Comparison of ENCODE assay signal across 29 cellular contexts in genomic region chr17:4548721-4549531, GRCh38. TPM values are rescaled to one million over a fixed set of nuclear protein-coding genes. Genes with fewer than 3 reads are reported as not detected.
DNase-seq lines count a peak whose midpoint lies in the region; ATAC-seq and TF ChIP-seq lines count a peak whose summit lies in the region.
"Had no signal": no experiment of that assay in that cellular context is flagged by ENCODE, and none has a peak within 500 bp of the region (broad histone marks: within the 10 kb centered on the region; RNA-seq: fewer than 3 reads in every experiment).

No MANE protein-coding gene starts in this region.

- H3K4me1 ChIP-seq in heart left ventricle, result peaks cover 0 to 5% (median 2%) of the 10 kb centered on the region in 12 donors
- H3K4me1 ChIP-seq in Karpas-422 (ENCODE audit: low read length), result peaks cover 8% of the 10 kb centered on the region
- H3K4me1 ChIP-seq in foreskin keratinocyte, result peaks cover 6% of the 10 kb centered on the region

- no peak overlapping the region for H2AFZ ChIP-seq in Karpas-422 (ENCODE audit: low read length)
- H2AFZ ChIP-seq: GM23338 had no signal

- DNase-seq in heart left ventricle (peak in 3 of 5 donors; percentile 16 to 51 (median 25)), Right ventricle myocardium inferior (ENCODE audit: missing footprints) (no peak), Karpas-422 (peak; percentile 36), foreskin keratinocyte (peak; percentile 79 to 92), ureter (ENCODE audit: low spot score) (no peak), activated T-cell treated with anti-CD3 and anti-CD28 coated beads for 4 hours (no peak)
- no peak for DNase-seq in stimulated activated effector memory CD8-positive, alpha-beta T cell treated with anti-CD3 and anti-CD28 coated beads, Interleukin-12 subunit alpha, Interleukin-12 subunit beta, amount 100 ng/mL, for 72 hours (ENCODE audit: low spot score in 2 of 2)
- DNase-seq in activated CD4-positive, CD25-positive, alpha-beta regulatory T cell (lab: John Stamatoyannopoulos, UW), result no peak
- DNase-seq: activated B cell treated with CpG ODN at 0.5 μM for 24 hours; activated CD8-positive, alpha-beta T cell treated with anti-CD3 and anti-CD28 coated beads, Interleukin-2, amount 10 ng/mL, durations not matched to agents 7 days and 5 days; activated naive CD4-positive, alpha-beta T cell treated with Interleukin-2 at 50 U/mL for 16 hours; activated T-cell treated with anti-CD3 and anti-CD28 coated beads, Interleukin-2, amount 50 U/mL, for 24 hours; anterior cingulate cortex; caudate nucleus; dorsolateral prefrontal cortex; foreskin fibroblast; hypothalamus; NCI-H2227 treated with DMSO at 0.1 percent for 48 hours; NK-92 treated with Interleukin-12 subunit alpha and Interleukin-12 subunit beta, amount 100 ng/mL, for 24 hours; occipital lobe had no signal

- no peaks in the 10 kb centered on the region for H3K9me3 Mint-ChIP-seq in stimulated activated effector memory CD8-positive, alpha-beta T cell treated with anti-CD3 and anti-CD28 coated beads, Interleukin-12 subunit alpha, Interleukin-12 subunit beta, amount 100 ng/mL, for 72 hours
- H3K9me3 Mint-ChIP-seq: activated B cell treated with CpG ODN at 0.5 μM for 24 hours; activated T-cell treated with anti-CD3 and anti-CD28 coated beads, Interleukin-2, amount 50 U/mL, for 24 hours; GM23338; T-helper 2 cell treated with Interferon-gamma antibody and Interleukin-4, amounts not matched to agents 5 μg/mL and 100 μg/mL, for 36 hours had no signal

- H3K4me3 ChIP-seq in heart left ventricle, result no peak overlapping the region
- no peak overlapping the region for H3K4me3 ChIP-seq in Karpas-422 (ENCODE audit: low read length)
- H3K4me3 ChIP-seq: BLaER1 treated with 17β-estradiol and CSF1 and Interleukin-3, amounts not matched to agents 10 nM and 100 nM; dorsolateral prefrontal cortex; GM23338; Peyer's patch; right atrium auricular region; vagina had no signal

- H3K4me1 Mint-ChIP-seq in stimulated activated effector memory CD8-positive, alpha-beta T cell treated with anti-CD3 and anti-CD28 coated beads, Interleukin-12 subunit alpha, Interleukin-12 subunit beta, amount 100 ng/mL, for 72 hours, result peaks cover 4% of the 10 kb centered on the region

- intact Hi-C loops in heart left ventricle (cut with DNase I), result loop anchor here in 1 of 10 donors (10.0 kb wide), 1 partner anchor 124 kb away; no protein-coding TSS in a partner anchor
- intact Hi-C loops in Right ventricle myocardium inferior (cut with DNase I), result no loop called here

- H3K36me3 Mint-ChIP-seq in stimulated activated effector memory CD8-positive, alpha-beta T cell treated with anti-CD3 and anti-CD28 coated beads, Interleukin-12 subunit alpha, Interleukin-12 subunit beta, amount 100 ng/mL, for 72 hours, result peaks cover 93% of the 10 kb centered on the region

- no peak overlapping the region for H3K9ac ChIP-seq in Karpas-422 (ENCODE audit: low read length)
- H3K9ac ChIP-seq: BLaER1 treated with 17β-estradiol and CSF1 and Interleukin-3, amounts not matched to agents 10 nM and 100 nM had no signal

- H3K27ac Mint-ChIP-seq in stimulated activated effector memory CD8-positive, alpha-beta T cell treated with anti-CD3 and anti-CD28 coated beads, Interleukin-12 subunit alpha, Interleukin-12 subunit beta, amount 100 ng/mL, for 72 hours, result peak overlapping the region; percentile 43
- H3K27ac Mint-ChIP-seq: activated B cell treated with CpG ODN at 0.5 μM for 24 hours; activated CD8-positive, alpha-beta T cell treated with anti-CD3 and anti-CD28 coated beads, Interleukin-2, amount 10 ng/mL, durations not matched to agents 7 days and 5 days; activated T-cell treated with anti-CD3 and anti-CD28 coated beads, Interleukin-2, amount 50 U/mL, for 24 hours; GM23338; T-helper 2 cell treated with Interferon-gamma antibody and Interleukin-4, amounts not matched to agents 5 μg/mL and 100 μg/mL, for 36 hours had no signal

- no peak overlapping the region for H3K4me3 Mint-ChIP-seq in stimulated activated effector memory CD8-positive, alpha-beta T cell treated with anti-CD3 and anti-CD28 coated beads, Interleukin-12 subunit alpha, Interleukin-12 subunit beta, amount 100 ng/mL, for 72 hours
- H3K4me3 Mint-ChIP-seq: activated B cell treated with CpG ODN at 0.5 μM for 24 hours; activated CD8-positive, alpha-beta T cell treated with anti-CD3 and anti-CD28 coated beads, Interleukin-2, amount 10 ng/mL, durations not matched to agents 7 days and 5 days; activated T-cell treated with anti-CD3 and anti-CD28 coated beads, Interleukin-2, amount 50 U/mL, for 24 hours; GM23338; T-helper 2 cell treated with Interferon-gamma antibody and Interleukin-4, amounts not matched to agents 5 μg/mL and 100 μg/mL, for 36 hours had no signal

- H3K36me3 ChIP-seq in heart left ventricle (peaks cover 0 to 92% (median 87%) of the 10 kb centered on the region in 9 donors), Karpas-422 (ENCODE audit: insufficient read depth, low read length) (peaks cover 33% of the 10 kb centered on the region)

- H3K27ac ChIP-seq in heart left ventricle (no peak overlapping the region), Karpas-422 (ENCODE audit: low read length) (no peak overlapping the region), foreskin keratinocyte (no peak overlapping the region)
- H3K27ac ChIP-seq: BLaER1 treated with 17β-estradiol and CSF1 and Interleukin-3, amounts not matched to agents 10 nM and 100 nM; dorsolateral prefrontal cortex; Peyer's patch; right atrium auricular region; vagina had no signal

- H3K9me3 ChIP-seq in heart left ventricle (no peaks in the 10 kb centered on the region), Karpas-422 (ENCODE audit: low read length) (no peaks in the 10 kb centered on the region)
- H3K9me3 ChIP-seq: BLaER1 treated with 17β-estradiol and CSF1 and Interleukin-3, amounts not matched to agents 10 nM and 100 nM; Peyer's patch; right atrium auricular region; vagina had no signal

- no peak for ATAC-seq in heart left ventricle
- no peak for ATAC-seq in Right ventricle myocardium inferior
- peak; percentile 80 for ATAC-seq in foreskin keratinocyte
- no peak for ATAC-seq in stimulated activated effector memory CD8-positive, alpha-beta T cell treated with anti-CD3 and anti-CD28 coated beads, Interleukin-12 subunit alpha, Interleukin-12 subunit beta, amount 100 ng/mL, for 72 hours
- ATAC-seq: activated CD8-positive, alpha-beta T cell treated with anti-CD3 and anti-CD28 coated beads, Interleukin-2, amount 10 ng/mL, durations not matched to agents 7 days and 5 days; GM23338 had no signal

- no peak overlapping the region for H3K4me2 ChIP-seq in Karpas-422 (ENCODE audit: low read depth, low read length, poor library complexity, severe bottlenecking)
- H3K4me2 ChIP-seq: BLaER1 treated with 17β-estradiol and CSF1 and Interleukin-3, amounts not matched to agents 10 nM and 100 nM; GM23338 had no signal

- no peak for TF ChIP-seq POLR2A in heart left ventricle (IDR thresholded peaks at IDR 0.05)

- H3K27me3 ChIP-seq in heart left ventricle (no peaks in the 10 kb centered on the region), Karpas-422 (ENCODE audit: low read length) (no peaks in the 10 kb centered on the region), foreskin keratinocyte (no peaks in the 10 kb centered on the region)
- H3K27me3 ChIP-seq: BLaER1 treated with 17β-estradiol and CSF1 and Interleukin-3, amounts not matched to agents 10 nM and 100 nM; dorsolateral prefrontal cortex; Peyer's patch; right atrium auricular region; vagina had no signal

- peaks cover 19% of the 10 kb centered on the region for H3K79me2 ChIP-seq in Karpas-422 (ENCODE audit: low read length)

- no peaks in the 10 kb centered on the region for H3K9me2 ChIP-seq in Karpas-422 (replicated peaks; ENCODE audit: insufficient read depth, low read length)

- H4K20me1 ChIP-seq in Karpas-422 (ENCODE audit: insufficient read depth, low read depth, low read length), result peaks cover 24% of the 10 kb centered on the region

- WGBS in heart left ventricle, 4 donors, result 86 to 91% (median 88%) methylated on average over 15 to 24 of the region's 24 CpGs

- TF ChIP-seq CTCF in heart left ventricle (IDR thresholded peaks at IDR 0.05) (no peak), foreskin keratinocyte (conservative IDR thresholded peaks at IDR 0.05) (no peak)

RNA-seq across cellular contexts. Expression of gene MYBBP1A, which starts 6.3 kb away (rescaled TPM):
- total RNA-seq in heart left ventricle, result 10 to 100 TPM; 17.4 to 34.8 (median 24.4) TPM
- polyA plus RNA-seq in heart left ventricle, result 10 to 100 TPM; 15.5 to 27.8 TPM
- total RNA-seq in Right ventricle myocardium inferior, result 19.2 TPM
- total RNA-seq in Karpas-422 (2014; rRNA removed; shearing (Covaris generic); ENCODE audit: low replicate concordance), result 48.2 and 76.6 TPM in 2 replicates
- 76.5 and 89.3 TPM in 2 replicates for total RNA-seq in foreskin keratinocyte
- polyA plus RNA-seq in foreskin keratinocyte, result 58.7 and 69.4 TPM in 2 replicates
- 110 TPM for total RNA-seq in ureter

RNA-seq across cellular contexts. Expression of gene GGT6, which starts 11.5 kb away (rescaled TPM):
- total RNA-seq in heart left ventricle (not detected), Right ventricle myocardium inferior (0.14 TPM), foreskin keratinocyte (0.25 and 0.31 TPM in 2 replicates), ureter (83.6 TPM)
- polyA plus RNA-seq in heart left ventricle (not detected), foreskin keratinocyte (0.18 and 0.22 TPM in 2 replicates)
- not detected in 2 replicates for total RNA-seq in Karpas-422 (2014; rRNA removed; shearing (Covaris generic); ENCODE audit: low replicate concordance)
- total RNA-seq: activated B cell treated with CpG ODN at 0.5 μM for 24 hours; activated CD8-positive, alpha-beta T cell treated with anti-CD3 and anti-CD28 coated beads, Interleukin-2, amount 10 ng/mL, durations not matched to agents 7 days and 5 days; lung microvascular endothelial cell; myocyte; occipital lobe; right atrium auricular region; temporal lobe had no signal
- polyA plus RNA-seq: GM23338 had no signal

RNA-seq across cellular contexts. Expression of gene SMTNL2, which starts 35.4 kb away (rescaled TPM):
- total RNA-seq in heart left ventricle, result 10 to 100 TPM; 10.1 to 47.5 (median 18.5) TPM
- 1 to 10 TPM; 2.1 to 8.2 TPM for polyA plus RNA-seq in heart left ventricle
- 48.6 TPM for total RNA-seq in Right ventricle myocardium inferior
- 0.45 TPM in 1 of 2 replicates, not detected in the other for total RNA-seq in Karpas-422 (2014; rRNA removed; shearing (Covaris generic); ENCODE audit: low replicate concordance)
- not detected in 2 replicates for total RNA-seq in foreskin keratinocyte
- polyA plus RNA-seq in foreskin keratinocyte, result not detected in 2 replicates
- 2.0 TPM for total RNA-seq in ureter
- total RNA-seq: activated B cell treated with CpG ODN at 0.5 μM for 24 hours; activated CD8-positive, alpha-beta T cell treated with anti-CD3 and anti-CD28 coated beads, Interleukin-2, amount 10 ng/mL, durations not matched to agents 7 days and 5 days; lung microvascular endothelial cell had no signal

RNA-seq across cellular contexts. Expression of gene SPNS2, which starts 50.2 kb away (rescaled TPM):
- 10 to 100 TPM in 7 of 9 donors, 1 to 10 TPM in 2; 6.4 to 20.4 (median 11.4) TPM for total RNA-seq in heart left ventricle
- 10 to 100 TPM; 13.7 to 22.0 TPM for polyA plus RNA-seq in heart left ventricle
- total RNA-seq in Right ventricle myocardium inferior, result 12.4 TPM
- total RNA-seq in Karpas-422 (2014; rRNA removed; shearing (Covaris generic); ENCODE audit: low replicate concordance), result not detected in 2 replicates
- 0.31 and 0.35 TPM in 2 replicates for total RNA-seq in foreskin keratinocyte
- 0.22 and 0.47 TPM in 2 replicates for polyA plus RNA-seq in foreskin keratinocyte
- 30.0 TPM for total RNA-seq in ureter

Comparison
In these comparisons a context has a peak if more than half of its experiments do, and no peak if none do; other contexts are left out.
1. DNase-seq: peak in heart left ventricle (3 of 5), Karpas-422 (single experiment) and foreskin keratinocyte (2 of 2); none in Right ventricle myocardium inferior (single experiment), stimulated activated effector memory CD8-positive, alpha-beta T cell treated with anti-CD3 and anti-CD28 coated beads, Interleukin-12 subunit alpha, Interleukin-12 subunit beta, amount 100 ng/mL, for 72 hours (0 of 2), ureter (single experiment), activated T-cell treated with anti-CD3 and anti-CD28 coated beads for 4 hours (single experiment) and activated CD4-positive, CD25-positive, alpha-beta regulatory T cell (0 of 4).
2. RNA of gene GGT6, which starts 11.5 kb away (total RNA-seq): 83.6 TPM in ureter (single experiment); 0.25 to 0.31 TPM in foreskin keratinocyte, 0.14 TPM in Right ventricle myocardium inferior (single experiment), not detected in heart left ventricle and not detected in Karpas-422; every median in the first group is over 10 times any median in the second.